ENCODE assay signal across 27 cellular contexts in genomic region chr20:16620961-16621360, GRCh38.
"Had no signal": no experiment of that assay in that cellular context is flagged by ENCODE, and none has a peak within 500 bp of the region (broad histone marks: within the 10 kb centered on the region; RNA-seq: fewer than 3 reads in every experiment).

No MANE protein-coding gene starts in this region.

- H3K27ac Mint-ChIP-seq: naive thymus-derived CD8-positive, alpha-beta T cell; nephron; stimulated activated effector memory CD8-positive, alpha-beta T cell treated with anti-CD3 and anti-CD28 coated beads, Interleukin-12 subunit alpha, Interleukin-12 subunit beta, amount 100 ng/mL, for 72 hours; stimulated activated naive CD8-positive, alpha-beta T cell treated with anti-CD3 and anti-CD28 coated beads, Interleukin-15, Interleukin-2, amounts not matched to agents 100 ng/mL and 50 ng/mL, for 24 hours had no signal

- ATAC-seq: heart right ventricle; left colon; left lung; lower lobe of right lung; naive thymus-derived CD8-positive, alpha-beta T cell; pancreas; right cardiac atrium; sciatic nerve; stimulated activated effector memory CD8-positive, alpha-beta T cell treated with anti-CD3 and anti-CD28 coated beads, Interleukin-12 subunit alpha, Interleukin-12 subunit beta, amount 100 ng/mL, for 72 hours; upper lobe of right lung had no signal

- H3K27me3 ChIP-seq: heart right ventricle, left lung, pancreas, tibial nerve, upper lobe of right lung had no signal

- H3K4me3 ChIP-seq: heart right ventricle, left lung, lower lobe of right lung, pancreas, prostate gland, skin epidermis, tibial nerve, upper lobe of right lung had no signal

- H3K9me3 ChIP-seq: lower lobe of right lung, pancreas, prostate gland, upper lobe of right lung had no signal

- H3K36me3 ChIP-seq: heart right ventricle, left lung, lower lobe of right lung, pancreas, prostate gland, tibial nerve, upper lobe of right lung had no signal

- H3K4me3 Mint-ChIP-seq: naive thymus-derived CD8-positive, alpha-beta T cell; nephron; neural crest cell; stimulated activated effector memory CD8-positive, alpha-beta T cell treated with anti-CD3 and anti-CD28 coated beads, Interleukin-12 subunit alpha, Interleukin-12 subunit beta, amount 100 ng/mL, for 72 hours; stimulated activated naive CD8-positive, alpha-beta T cell treated with anti-CD3 and anti-CD28 coated beads, Interleukin-15, Interleukin-2, amounts not matched to agents 100 ng/mL and 50 ng/mL, for 24 hours had no signal

- H3K27ac ChIP-seq: heart right ventricle, left lung, lower lobe of right lung, pancreas, prostate gland, skin epidermis, tibial nerve, upper lobe of right lung had no signal

- H3K4me1 ChIP-seq: left lung, lower lobe of right lung, pancreas, prostate gland, tibial nerve had no signal

- H3K27me3 Mint-ChIP-seq: stimulated activated naive CD8-positive, alpha-beta T cell treated with anti-CD3 and anti-CD28 coated beads, Interleukin-15, Interleukin-2, amounts not matched to agents 100 ng/mL and 50 ng/mL, for 24 hours had no signal

- H3K4me1 Mint-ChIP-seq: naive thymus-derived CD8-positive, alpha-beta T cell; stimulated activated effector memory CD8-positive, alpha-beta T cell treated with anti-CD3 and anti-CD28 coated beads, Interleukin-12 subunit alpha, Interleukin-12 subunit beta, amount 100 ng/mL, for 72 hours had no signal

- H3K36me3 Mint-ChIP-seq: stimulated activated effector memory CD8-positive, alpha-beta T cell treated with anti-CD3 and anti-CD28 coated beads, Interleukin-12 subunit alpha, Interleukin-12 subunit beta, amount 100 ng/mL, for 72 hours had no signal

- DNase-seq: heart right ventricle; hippocampal formation; kidney; left colon; left lung; lower lobe of right lung; naive thymus-derived CD8-positive, alpha-beta T cell; nucleus accumbens; pancreas; posterior cingulate gyrus; retina; right cardiac atrium; stimulated activated CD4-positive, alpha-beta T cell treated with anti-CD3 and anti-CD28 coated beads, Interleukin-12 subunit alpha, Interleukin-12 subunit beta, amount 100 ng/mL, for 4 hours; stimulated activated CD4-positive, alpha-beta T cell treated with anti-CD3 and anti-CD28 coated beads, Interleukin-15, amount 100 ng/mL, for 24 hours; stimulated activated CD4-positive, alpha-beta T cell treated with anti-CD3 and anti-CD28 coated beads, Interleukin-2, amount 100 ng/mL, for 24 hours; stimulated activated CD4-positive, alpha-beta T cell treated with anti-CD3 and anti-CD28 coated beads, Interleukin-4, amount 100 ng/mL, for 24 hours; stimulated activated naive CD4-positive, alpha-beta T cell; substantia nigra; upper lobe of right lung had no signal
